Comparison of ENCODE assay signal across 8 cellular contexts in genomic region chr11:2376751-2377451, GRCh38. TPM values are rescaled to one million over a fixed set of nuclear protein-coding genes. Genes with fewer than 3 reads are reported as not detected.
A peak's percentile ranks its signal among the peaks of the same experiment; 100 is the strongest.
DNase-seq lines count a peak whose midpoint lies in the region; ATAC-seq and TF ChIP-seq lines count a peak whose summit lies in the region.

Gene CD81, plus strand, starts transcription at chr11:2377310. Its CDS starts 240 bp downstream, at chr11:2377550.

- peak within 1 kb of the TSS; percentile 92 for H3K4me3 ChIP-seq in GM12875 (ENCODE audit: low read depth, low read length)
- peak within 1 kb of the TSS; percentile 97 for H3K4me3 ChIP-seq in adipocyte (ENCODE audit: low read length)
- H3K4me3 ChIP-seq in psoas muscle, result peak within 1 kb of the TSS; percentile 93

- H3K27me3 ChIP-seq in adipocyte (replicated peaks; ENCODE audit: control insufficient read depth, insufficient read depth, low read length) (no peaks in the 10 kb centered on the region), psoas muscle (ENCODE audit: insufficient read depth in 3 of 3, low read length in 2 of 3) (no peaks in the 10 kb centered on the region)

- no peaks in the 10 kb centered on the region for H3K9me3 ChIP-seq in adipocyte (ENCODE audit: control insufficient read depth, low read length)
- H3K9me3 ChIP-seq in psoas muscle, result no peaks in the 10 kb centered on the region

- peak within 1 kb of the TSS; percentile 98 for H3K9ac ChIP-seq in adipocyte (ENCODE audit: low read length)

- 7 to 21% (median 11%) methylated on average over 20 to 65 of the region's 65 CpGs for WGBS in psoas muscle, 3 donors

- H3K36me3 ChIP-seq in adipocyte (ENCODE audit: control insufficient read depth, insufficient read depth, low read length, severe bottlenecking), result peaks cover 4% of the 10 kb centered on the region
- no peaks in the 10 kb centered on the region for H3K36me3 ChIP-seq in psoas muscle (ENCODE audit: insufficient read depth in 1 of 2, low read depth in 1 of 2)

- H3K27ac ChIP-seq in psoas muscle, result peak within 1 kb of the TSS; percentile 85

- TF ChIP-seq CTCF in GM12875 (IDR thresholded peaks at IDR 0.05; ENCODE audit: borderline replicate concordance, insufficient read depth, low read depth, low read length), result 0 out of 2 replicates have a peak, but pooled peaks have one; percentile 5
- TF ChIP-seq CTCF in psoas muscle (IDR thresholded peaks at IDR 0.05), result no peak

- peak; percentile 48 for ATAC-seq in HG02840 (IDR thresholded peaks at IDR 0.05; ENCODE audit: low FRiP score, unreplicated experiment)
- ATAC-seq in SK-N-SH treated with all-trans-retinoic acid at 6 μM for 48 hours, result peak; percentile 67
- peak; percentile 55 to 58 for ATAC-seq in left cardiac atrium
- ATAC-seq in psoas muscle, result peak; percentile 83 to 90 (median 86)

- H3K4me1 ChIP-seq in adipocyte (ENCODE audit: control insufficient read depth, insufficient read depth, low read length) (peaks cover 26% of the 10 kb centered on the region), psoas muscle (peaks cover 30% of the 10 kb centered on the region)

- intact Hi-C loops in left cardiac atrium (cut with DNase I) (no loop called here), psoas muscle (cut with DNase I) (loop anchor here in 1 of 2 donors (5.0 kb wide), 1 partner anchor 65 kb away; no protein-coding TSS in a partner anchor)

- DNase-seq in adipocyte (ENCODE audit: low read depth) (peak; percentile 82), left cardiac atrium (peak; percentile 62), psoas muscle (peak; percentile 58 to 79), NCI-H1694 (lab: John Stamatoyannopoulos, UW) (no peak), foreskin melanocyte (no peak)

TF ChIP-seq in SK-N-SH treated with all-trans-retinoic acid at 6 μM for 48 hours, 23 proteins besides CTCF, POLR2A, EP300 and RAD21:
- no peak for TF ChIP-seq ZNF565 (CRISPR knock-in tag; conservative IDR thresholded peaks at IDR 0.05; ENCODE audit: low read depth)
- no peak for TF ChIP-seq ISL1 (CRISPR knock-in tag; IDR thresholded peaks at IDR 0.05)
- no peak for TF ChIP-seq ESRRG (CRISPR knock-in tag; IDR thresholded peaks at IDR 0.05)
- TF ChIP-seq ZNF8 (CRISPR knock-in tag; IDR thresholded peaks at IDR 0.05), result no peak
- no peak for TF ChIP-seq TCF4 (CRISPR knock-in tag; IDR thresholded peaks at IDR 0.05; ENCODE audit: borderline replicate concordance)
- no peak for TF ChIP-seq GLIS3 (CRISPR knock-in tag; IDR thresholded peaks at IDR 0.05)
- TF ChIP-seq ZC3H10 (CRISPR knock-in tag; IDR thresholded peaks at IDR 0.05), result no peak
- no peak for TF ChIP-seq ARNTL (CRISPR knock-in tag; IDR thresholded peaks at IDR 0.05; ENCODE audit: borderline replicate concordance, low read depth)
- no peak for TF ChIP-seq ZNF70 (CRISPR knock-in tag; IDR thresholded peaks at IDR 0.05)
- no peak for TF ChIP-seq TOX (CRISPR knock-in tag; IDR thresholded peaks at IDR 0.05; ENCODE audit: borderline replicate concordance)
- TF ChIP-seq BACH2 (CRISPR knock-in tag; IDR thresholded peaks at IDR 0.05; ENCODE audit: borderline replicate concordance), result no peak
- no peak for TF ChIP-seq CSRNP3 (CRISPR knock-in tag; IDR thresholded peaks at IDR 0.05)
- no peak for TF ChIP-seq OSR1 (CRISPR knock-in tag; IDR thresholded peaks at IDR 0.05)
- TF ChIP-seq CREB5 (CRISPR knock-in tag; IDR thresholded peaks at IDR 0.05; ENCODE audit: low read depth), result no peak
- TF ChIP-seq TSHZ2 (CRISPR knock-in tag; IDR thresholded peaks at IDR 0.05), result no peak

RNA-seq across cellular contexts. Expression of gene CD81, which starts in this region (rescaled TPM):
- 100 to 1,000 TPM; 699 to 773 TPM for total RNA-seq in left cardiac atrium
- 100 to 1,000 TPM in 3 of 4 donors, 10 to 100 TPM in 1; 88.7 to 136 (median 117) TPM for total RNA-seq in psoas muscle
- 100 to 1,000 TPM in 1 of 3 donors, 10 to 100 TPM in 2; 75.9 to 155 (median 90.1) TPM for polyA plus RNA-seq in psoas muscle

Comparison
In these comparisons a context has a peak if more than half of its experiments do, and no peak if none do; other contexts are left out.
1. RNA of gene CD81 (total RNA-seq): 699 to 773 TPM in left cardiac atrium; 88.7 to 136 TPM in psoas muscle; every median in the first group is over 4 times any median in the second.
2. DNase-seq: peak in adipocyte (single experiment), left cardiac atrium (single experiment) and psoas muscle (2 of 2); none in NCI-H1694 (single experiment) and foreskin melanocyte (single experiment).
3. Peak in every context shown above with its lines, with median percentiles within 50 percentile points of each other: H3K4me3 ChIP-seq and ATAC-seq.